In the genomic region with DNA sequence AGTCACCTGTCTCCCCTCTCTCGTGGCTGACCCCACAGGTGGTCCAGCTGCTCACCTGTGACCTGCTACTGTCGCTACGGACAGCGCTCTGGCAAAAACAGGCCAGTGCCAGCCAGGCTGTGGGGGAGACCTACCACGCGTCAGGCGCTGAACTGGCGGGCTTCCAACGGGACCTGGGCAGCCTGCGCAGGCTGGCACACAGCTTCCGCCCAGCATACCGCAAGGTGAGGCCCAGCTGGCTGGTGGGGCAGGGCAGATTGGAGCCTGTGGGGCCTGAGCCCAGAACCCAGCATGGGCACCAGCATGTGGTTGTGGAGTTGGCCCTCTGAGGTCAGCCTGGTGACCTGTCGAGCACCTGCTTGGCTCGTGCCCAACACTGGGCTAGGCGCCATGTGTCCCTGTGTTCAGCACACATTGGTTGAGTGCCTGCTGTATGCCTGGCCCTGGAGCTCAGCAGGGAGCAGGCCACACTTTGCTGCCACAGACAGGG, we compare ENCODE assay signal across 18 cellular contexts. TPM values are rescaled to one million over a fixed set of nuclear protein-coding genes. Genes with fewer than 3 reads are reported as not detected.
DNase-seq lines count a peak whose midpoint lies in the region; ATAC-seq and TF ChIP-seq lines count a peak whose summit lies in the region.
"Had no signal": no experiment of that assay in that cellular context is flagged by ENCODE, and none has a peak within 500 bp of the region (broad histone marks: within the 10 kb centered on the region; RNA-seq: fewer than 3 reads in every experiment).

No MANE protein-coding gene starts in this region.

- no peak for TF ChIP-seq POLR2A in body of pancreas (IDR thresholded peaks at IDR 0.05)

- H3K9me3 ChIP-seq in body of pancreas (no peaks in the 10 kb centered on the region), left lung (no peaks in the 10 kb centered on the region)
- H3K9me3 ChIP-seq: gastroesophageal sphincter had no signal

- no peak overlapping the region for H3K4me3 ChIP-seq in body of pancreas
- no peak overlapping the region for H3K4me3 ChIP-seq in left lung
- H3K4me3 ChIP-seq: gastroesophageal sphincter had no signal

- 82% methylated on average over 15 of the region's 15 CpGs; no CpG with 5 or more reads in 1 of the 2 donors for WGBS in body of pancreas, 2 donors

- DNase-seq in NCI-H146 (lab: John Stamatoyannopoulos, UW) (peak; percentile 42), NCI-H146 treated with DMSO at 0.1 percent for 48 hours (lab: John Stamatoyannopoulos, UW; ENCODE audit: unreplicated experiment) (no peak), body of pancreas (peak; percentile 22 to 69 (median 48)), left lung (peak in 1 of 2 donors; percentile 65), ureter (ENCODE audit: low spot score) (peak; percentile 82), SKM-1 treated with dmso at 0.1 percent for 144 hours (lab: John Stamatoyannopoulos, UW; ENCODE audit: unreplicated experiment) (no peak), KBM-7 (no peak)
- DNase-seq: activated CD4-positive, alpha-beta T cell treated with anti-CD3 and anti-CD28 coated beads for 36 hours; activated naive CD8-positive, alpha-beta T cell treated with anti-CD3 and anti-CD28 coated beads, Interleukin-2, amount 10 ng/mL, durations not matched to agents 7 days and 5 days; CD4-positive, alpha-beta T cell; central memory CD4-positive, alpha-beta T cell; NCI-H2171 treated with DMSO at 0.1 percent for 48 hours; SHP77 treated with DMSO at 0.1 percent for 48 hours had no signal

- TF ChIP-seq CTCF in body of pancreas (IDR thresholded peaks at IDR 0.05) (no peak), left lung (IDR thresholded peaks at IDR 0.05) (no peak)

- intact Hi-C loops in body of pancreas (cut with DNase I) (no loop called here), left lung (cut with DNase I) (no loop called here)

- H3K36me3 ChIP-seq in body of pancreas (replicated peaks in 1 of 2; ENCODE audit: insufficient read depth in 1 of 2, low read depth in 2 of 2) (peaks cover 24 to 33% of the 10 kb centered on the region in 2 donors), left lung (peaks cover 0 to 100% of the 10 kb centered on the region in 2 donors)

- H3K27ac ChIP-seq in body of pancreas, result no peak overlapping the region
- no peak overlapping the region for H3K27ac ChIP-seq in left lung
- H3K27ac ChIP-seq: gastroesophageal sphincter, parathyroid adenoma had no signal

- in situ Hi-C loops in KBM-7 (cut with MboI; ENCODE audit: low pct_unique_long_range_greater_than_20kb, low sequenced_read_pairs), result no loop called here

- ATAC-seq in body of pancreas (no peak), left lung (peak; percentile 7), GM19397 (IDR thresholded peaks at IDR 0.05; ENCODE audit: unreplicated experiment) (no peak)
- ATAC-seq: activated CD4-positive, alpha-beta T cell treated with anti-CD3 and anti-CD28 coated beads for 36 hours; gastroesophageal sphincter had no signal

- no peaks in the 10 kb centered on the region for H3K27me3 ChIP-seq in body of pancreas
- H3K27me3 ChIP-seq in left lung, result no peaks in the 10 kb centered on the region
- H3K27me3 ChIP-seq: gastroesophageal sphincter had no signal

- H3K4me1 ChIP-seq in body of pancreas (peaks cover 2% of the 10 kb centered on the region), left lung (peaks cover 0 to 4% of the 10 kb centered on the region in 2 donors)
- H3K4me1 ChIP-seq: gastroesophageal sphincter, parathyroid adenoma had no signal

RNA-seq across cellular contexts. Expression of gene SHISA8, which starts 11.9 kb away (rescaled TPM):
- total RNA-seq in body of pancreas (not detected), left lung (not detected), ureter (not detected)
- total RNA-seq: activated naive CD8-positive, alpha-beta T cell treated with anti-CD3 and anti-CD28 coated beads, Interleukin-2, amount 10 ng/mL, durations not matched to agents 7 days and 5 days; endothelial cell of umbilical vein; gastroesophageal sphincter; MCF 10A had no signal

RNA-seq across cellular contexts. Expression of gene TNFRSF13C, which starts 23.6 kb away (rescaled TPM):
- total RNA-seq in body of pancreas (not detected), left lung (under 1 TPM; 0.15 to 0.42 TPM), ureter (0.36 TPM)

RNA-seq across cellular contexts. Expression of gene CENPM, which starts 44.0 kb away (rescaled TPM):
- total RNA-seq in body of pancreas (not detected), left lung (10 to 100 TPM in 1 of 2 donors, 1 to 10 TPM in 1; 9.6 to 12.0 TPM), ureter (1.2 TPM)

Comparison
In these comparisons a context has a peak if more than half of its experiments do, and no peak if none do; other contexts are left out.
1. DNase-seq: peak in NCI-H146 (single experiment), body of pancreas (4 of 4) and ureter (single experiment); none in NCI-H146 treated with DMSO at 0.1 percent for 48 hours (single experiment), SKM-1 treated with dmso at 0.1 percent for 144 hours (single experiment) and KBM-7 (single experiment).